23 cellular contexts compared by ENCODE assay signal in genomic region chr5:139063664-139064054, GRCh38.
DNase-seq lines count a peak whose midpoint lies in the region; FAIRE-seq and TF ChIP-seq lines count a peak whose summit lies in the region.
"Had no signal": no experiment of that assay in that cellular context is flagged by ENCODE, and none has a peak within 500 bp of the region (broad histone marks: within the 10 kb centered on the region; RNA-seq: fewer than 3 reads in every experiment).

No MANE protein-coding gene starts in this region.

- no peak overlapping the region for H3K9ac ChIP-seq in kidney (ENCODE audit: low read length in 2 of 2)
- H3K9ac ChIP-seq: BLaER1 treated with 17β-estradiol and CSF1 and Interleukin-3, amounts not matched to agents 10 nM and 100 nM had no signal

- peak overlapping the region in 1 of 5 experiments; percentile 7 for H3K4me3 Mint-ChIP-seq in brain
- H3K4me3 Mint-ChIP-seq: CD8-positive, alpha-beta memory T cell; HFFc6; IgD-negative memory B cell had no signal

- H3K27ac ChIP-seq in C4-2B (peak overlapping the region; percentile 61; the same call in 1 of the 2 replicates), kidney (ENCODE audit: low read depth in 2 of 2, low read length in 2 of 2) (no peak overlapping the region)
- H3K27ac ChIP-seq: BLaER1 treated with 17β-estradiol and CSF1 and Interleukin-3, amounts not matched to agents 10 nM and 100 nM; RWPE1; SK-N-MC had no signal

- FAIRE-seq in D721Med (lab: Jason Lieb, UNC) (peak; percentile 25), kidney (lab: Jason Lieb, UNC) (no peak)

- H3K36me3 ChIP-seq in kidney (ENCODE audit: control insufficient read depth in 1 of 2, insufficient read depth in 2 of 2, low read length in 2 of 2) = no peaks in the 10 kb centered on the region

- intact Hi-C loops in kidney (cut with DNase I) = no loop called here

- peak overlapping the region in 4 of 5 experiments; percentile 20 to 99 (median 49) for H3K27ac Mint-ChIP-seq in brain
- H3K27ac Mint-ChIP-seq: HFFc6 had no signal

- H3K27me3 Mint-ChIP-seq in brain = peaks cover 3% of the 10 kb centered on the region
- H3K27me3 Mint-ChIP-seq: IgD-negative memory B cell had no signal

- no peak overlapping the region for H3K4me3 ChIP-seq in kidney (ENCODE audit: low read length in 2 of 2)
- H3K4me3 ChIP-seq: BLaER1 treated with 17β-estradiol and CSF1 and Interleukin-3, amounts not matched to agents 10 nM and 100 nM; SK-N-MC had no signal

- peaks cover 86% of the 10 kb centered on the region for H3K4me1 Mint-ChIP-seq in brain

- peaks cover 6% of the 10 kb centered on the region for H3K36me3 Mint-ChIP-seq in brain

- H3K4me1 ChIP-seq in kidney (ENCODE audit: control insufficient read depth in 1 of 2, insufficient read depth in 1 of 2, low read depth in 1 of 2, low read length in 2 of 2) = peaks cover 5 to 21% of the 10 kb centered on the region in 2 donors

- DNase-seq in D721Med (ENCODE audit: insufficient read length, low spot score) (no peak), NCI-H524 (lab: John Stamatoyannopoulos, UW) (peak; percentile 33 to 69), NCI-H345 (lab: John Stamatoyannopoulos, UW) (no peak), SW 1271 (lab: John Stamatoyannopoulos, UW) (no peak), NCI-H1092 (lab: John Stamatoyannopoulos, UW) (no peak), kidney (no peak)
- DNase-seq: ACHN; Calu3; CD8-positive, alpha-beta memory T cell; EL; GF-D8; H7; HFFc6; NCI-H187 treated with DMSO at 0.1 percent for 48 hours; NCI-H510A treated with DMSO at 0.1 percent for 48 hours; SHP77 treated with DMSO at 0.1 percent for 48 hours; T-helper 2 cell had no signal

- peaks cover 0 to 3% (median 0%) of the 10 kb centered on the region in 5 experiments for H3K9me3 Mint-ChIP-seq in brain
- H3K9me3 Mint-ChIP-seq: CD8-positive, alpha-beta memory T cell; HFFc6; IgD-negative memory B cell had no signal

- no peaks in the 10 kb centered on the region for H3K9me3 ChIP-seq in kidney (ENCODE audit: control insufficient read depth in 1 of 2, low read length in 2 of 2)
- H3K9me3 ChIP-seq: BLaER1 treated with 17β-estradiol and CSF1 and Interleukin-3, amounts not matched to agents 10 nM and 100 nM had no signal

- TF ChIP-seq CTCF in C4-2B (conservative IDR thresholded peaks at IDR 0.05) (no peak), D721Med (IDR thresholded peaks at IDR 0.05; ENCODE audit: insufficient read depth, missing control alignments) (no peak), brain (conservative IDR thresholded peaks at IDR 0.05) (no peak), kidney (IDR thresholded peaks at IDR 0.05; ENCODE audit: borderline replicate concordance, extremely low read depth, insufficient read depth) (no peak)

Comparison
In these comparisons a context has a peak if more than half of its experiments do, and no peak if none do; other contexts are left out.
1. DNase-seq: peak in NCI-H524 (2 of 2); none in D721Med (single experiment), NCI-H345 (single experiment), SW 1271 (0 of 2), NCI-H1092 (single experiment) and kidney (single experiment).